In genomic region chr1:3402258-3403010, GRCh38 we compare ENCODE assay signal across 20 cellular contexts. TPM values are rescaled to one million over a fixed set of nuclear protein-coding genes. Genes with fewer than 3 reads are reported as not detected.
DNase-seq lines count a peak whose midpoint lies in the region; ATAC-seq, FAIRE-seq and TF ChIP-seq lines count a peak whose summit lies in the region.
"Had no signal": no experiment of that assay in that cellular context is flagged by ENCODE, and none has a peak within 500 bp of the region (broad histone marks: within the 10 kb centered on the region; RNA-seq: fewer than 3 reads in every experiment).

No MANE protein-coding gene starts in this region.

- FAIRE-seq in GM12892 (lab: Jason Lieb, UNC) = no peak
- FAIRE-seq: keratinocyte had no signal

- H3K27ac ChIP-seq in right cardiac atrium (ENCODE audit: low read length) = no peak overlapping the region
- H3K27ac ChIP-seq: dorsolateral prefrontal cortex, esophagus squamous epithelium, SJSA1 had no signal

- H3K9me3 ChIP-seq in right cardiac atrium (ENCODE audit: control insufficient read depth, low read length) = no peaks in the 10 kb centered on the region
- H3K9me3 ChIP-seq: esophagus squamous epithelium, SJSA1 had no signal

- H3K9me3 Mint-ChIP-seq in activated CD4-positive, alpha-beta T cell treated with anti-CD3 and anti-CD28 coated beads, Interleukin-2, amount 10 ng/mL, durations not matched to agents 7 days and 5 days = no peaks in the 10 kb centered on the region
- H3K9me3 Mint-ChIP-seq: T-helper 2 cell treated with Interferon-gamma antibody and Interleukin-4, amounts not matched to agents 5 μg/mL and 100 μg/mL, for 36 hours had no signal

- H3K36me3 Mint-ChIP-seq in activated CD4-positive, alpha-beta T cell treated with anti-CD3 and anti-CD28 coated beads, Interleukin-2, amount 10 ng/mL, durations not matched to agents 7 days and 5 days (ENCODE audit: low read depth) = no peaks in the 10 kb centered on the region

- no peak overlapping the region for H3K4me3 ChIP-seq in right cardiac atrium (ENCODE audit: low read length)
- H3K4me3 ChIP-seq: dorsolateral prefrontal cortex, esophagus squamous epithelium, SJSA1 had no signal

- no peaks in the 10 kb centered on the region for H3K27me3 ChIP-seq in right cardiac atrium (ENCODE audit: control insufficient read depth, insufficient read depth)
- H3K27me3 ChIP-seq: SJSA1 had no signal

- no peaks in the 10 kb centered on the region for H3K27me3 Mint-ChIP-seq in activated CD4-positive, alpha-beta T cell treated with anti-CD3 and anti-CD28 coated beads, Interleukin-2, amount 10 ng/mL, durations not matched to agents 7 days and 5 days

- CTCF ChIA-PET in activated CD4-positive, alpha-beta T cell treated with anti-CD3 and anti-CD28 coated beads, Interleukin-2, amount 10 ng/mL, durations not matched to agents 7 days and 5 days (lab: Charles Lee) = no interaction called here

- H3K4me1 Mint-ChIP-seq in activated CD4-positive, alpha-beta T cell treated with anti-CD3 and anti-CD28 coated beads, Interleukin-2, amount 10 ng/mL, durations not matched to agents 7 days and 5 days = no peaks in the 10 kb centered on the region

- no peaks in the 10 kb centered on the region for H3K4me1 ChIP-seq in right cardiac atrium (ENCODE audit: control insufficient read depth, insufficient read depth, low read length)
- H3K4me1 ChIP-seq: SJSA1 had no signal

- POLR2A ChIA-PET in activated CD4-positive, alpha-beta T cell treated with anti-CD3 and anti-CD28 coated beads, Interleukin-2, amount 10 ng/mL, durations not matched to agents 7 days and 5 days (lab: Charles Lee) = no interaction called here

- DNase-seq in right cardiac atrium (peak in 2 of 3 donors; percentile 52 to 58), cardiac septum (ENCODE audit: low spot score) (no peak), NCI-H1105 treated with DMSO at 0.1 percent for 48 hours (lab: John Stamatoyannopoulos, UW) (peak; percentile 68), dermis microvascular lymphatic vessel endothelial cell (ENCODE audit: low read depth in 2 of 2) (peak; percentile 22 to 33), T-helper 9 cell (no peak), GM12892 (ENCODE audit: insufficient read length) (no peak)
- DNase-seq in activated CD4-positive, alpha-beta T cell treated with anti-CD3 and anti-CD28 coated beads, Interleukin-2, amount 10 ng/mL, durations not matched to agents 7 days and 5 days = no peak
- DNase-seq: activated CD4-positive, alpha-beta T cell treated with anti-CD3 and anti-CD28 coated beads for 1 hour; activated CD8-positive, alpha-beta memory T cell treated with anti-CD3 and anti-CD28 coated beads, Interleukin-2, amount 50 U/mL, for 4 hours; activated naive CD4-positive, alpha-beta T cell treated with Interleukin-2 at 50 U/mL for 16 hours; AML-193; dorsolateral prefrontal cortex; esophagus squamous epithelium; KG1; NCI-H1436 treated with DMSO at 0.1 percent for 48 hours had no signal

- WGBS in right cardiac atrium = 67% methylated on average over 29 of the region's 29 CpGs

- H3K27ac Mint-ChIP-seq in activated CD4-positive, alpha-beta T cell treated with anti-CD3 and anti-CD28 coated beads, Interleukin-2, amount 10 ng/mL, durations not matched to agents 7 days and 5 days = no peak overlapping the region
- H3K27ac Mint-ChIP-seq: T-helper 2 cell treated with Interferon-gamma antibody and Interleukin-4, amounts not matched to agents 5 μg/mL and 100 μg/mL, for 36 hours had no signal

- H3K4me3 Mint-ChIP-seq in activated CD4-positive, alpha-beta T cell treated with anti-CD3 and anti-CD28 coated beads, Interleukin-2, amount 10 ng/mL, durations not matched to agents 7 days and 5 days = no peak overlapping the region
- H3K4me3 Mint-ChIP-seq: T-helper 2 cell treated with Interferon-gamma antibody and Interleukin-4, amounts not matched to agents 5 μg/mL and 100 μg/mL, for 36 hours had no signal

- intact Hi-C loops in right cardiac atrium (cut with DNase I) (loop anchor here in 1 of 4 donors (10.0 kb wide), 1 partner anchor 518 kb away; no protein-coding TSS in a partner anchor), cardiac septum (cut with DNase I) (no loop called here)

- ATAC-seq in right cardiac atrium (no peak), GM21515 (IDR thresholded peaks at IDR 0.05; ENCODE audit: unreplicated experiment) (no peak)

- TF ChIP-seq POLR2A in GM12892 (IDR thresholded peaks at IDR 0.05; ENCODE audit: low read depth, low read length) = no peak

RNA-seq across cellular contexts. Expression of gene ARHGEF16, which starts 52.0 kb away (rescaled TPM):
- 1 to 10 TPM in 3 of 4 donors, under 1 TPM in 1; 0.28 to 2.5 (median 1.8) TPM for total RNA-seq in right cardiac atrium
- polyA plus RNA-seq in right cardiac atrium = 1.4 TPM
- 0.57 TPM for total RNA-seq in cardiac septum
- total RNA-seq in dermis microvascular lymphatic vessel endothelial cell = 0.39 and 0.76 TPM in 2 replicates
- not detected for polyA plus RNA-seq in GM12892 (2012; ENCODE audit: missing spikeins)
- total RNA-seq in activated CD4-positive, alpha-beta T cell treated with anti-CD3 and anti-CD28 coated beads, Interleukin-2, amount 10 ng/mL, durations not matched to agents 7 days and 5 days = not detected
- total RNA-seq: OCI-LY7 had no signal

Comparison
In these comparisons a context has a peak if more than half of its experiments do, and no peak if none do; other contexts are left out.
1. DNase-seq: peak in right cardiac atrium (2 of 3), NCI-H1105 treated with DMSO at 0.1 percent for 48 hours (single experiment) and dermis microvascular lymphatic vessel endothelial cell (2 of 2); none in cardiac septum (single experiment), T-helper 9 cell (single experiment), GM12892 (single experiment) and activated CD4-positive, alpha-beta T cell treated with anti-CD3 and anti-CD28 coated beads, Interleukin-2, amount 10 ng/mL, durations not matched to agents 7 days and 5 days (single experiment).